Comparison of ENCODE assay signal across 35 cellular contexts in genomic region chr2:66073166-66073565, GRCh38.
"Had no signal": no experiment of that assay in that cellular context is flagged by ENCODE, and none has a peak within 500 bp of the region (broad histone marks: within the 10 kb centered on the region; RNA-seq: fewer than 3 reads in every experiment).

No MANE protein-coding gene starts in this region.

- H3K4me3 Mint-ChIP-seq: activated B cell treated with CpG ODN at 0.5 μM for 24 hours; activated CD4-positive, alpha-beta memory T cell treated with anti-CD3 and anti-CD28 coated beads for 36 hours; activated CD4-positive, alpha-beta T cell treated with anti-CD3 and anti-CD28 coated beads, Interleukin-2, amount 10 ng/mL, durations not matched to agents 24 days and 14 days; activated CD8-positive, alpha-beta T cell treated with anti-CD3 and anti-CD28 coated beads for 36 hours; activated naive CD4-positive, alpha-beta T cell treated with anti-CD3 and anti-CD28 coated beads for 36 hours; activated naive CD8-positive, alpha-beta T cell treated with anti-CD3 and anti-CD28 coated beads for 36 hours; activated T-cell treated with anti-CD3 and anti-CD28 coated beads, Interleukin-2, amount 50 U/mL, for 4 hours; activated T-cell treated with anti-CD3 and anti-CD28 coated beads, Interleukin-2, amount 50 U/mL, for 72 hours; activated T-helper 1 cell treated with anti-CD3 and anti-CD28 coated beads, Interleukin-12 subunit alpha, Interleukin-12 subunit beta, Interleukin-2, Interleukin-4 antibody, amounts not matched to agents 30 ng/mL and 10 ng/mL and 1 ng/mL, durations not matched to agents 14 hours and 24 hours and 36 hours; T-helper 1 cell treated with Interleukin-12 subunit alpha and Interleukin-12 subunit beta and Interleukin-4 antibody, amounts not matched to agents 30 μg/mL and 1 μg/mL, for 36 hours; T-helper 2 cell treated with Interferon-gamma antibody and Interleukin-4, amounts not matched to agents 5 μg/mL and 100 μg/mL, for 36 hours had no signal

- H3K27ac ChIP-seq: adrenal gland, body of pancreas, brain microvascular endothelial cell, breast epithelium, VCaP had no signal

- H3K27ac Mint-ChIP-seq: activated B cell treated with CpG ODN at 0.5 μM for 24 hours; activated CD4-positive, alpha-beta memory T cell treated with anti-CD3 and anti-CD28 coated beads for 36 hours; activated CD4-positive, alpha-beta T cell treated with anti-CD3 and anti-CD28 coated beads, Interleukin-2, amount 10 ng/mL, durations not matched to agents 24 days and 14 days; activated CD8-positive, alpha-beta T cell treated with anti-CD3 and anti-CD28 coated beads for 36 hours; activated naive CD4-positive, alpha-beta T cell treated with anti-CD3 and anti-CD28 coated beads for 36 hours; activated naive CD8-positive, alpha-beta T cell treated with anti-CD3 and anti-CD28 coated beads for 36 hours; activated T-cell treated with anti-CD3 and anti-CD28 coated beads, Interleukin-2, amount 50 U/mL, for 72 hours; activated T-helper 1 cell treated with anti-CD3 and anti-CD28 coated beads, Interleukin-12 subunit alpha, Interleukin-12 subunit beta, Interleukin-2, Interleukin-4 antibody, amounts not matched to agents 30 ng/mL and 10 ng/mL and 1 ng/mL, durations not matched to agents 14 hours and 24 hours and 36 hours; activated T-helper 2 cell treated with anti-CD3 and anti-CD28 coated beads, Interferon-gamma antibody, Interleukin-2, Interleukin-4, amounts not matched to agents 10 μg/mL and 5 μg/mL and 100 μg/mL, durations not matched to agents 14 hours and 24 hours and 36 hours; T-helper 1 cell treated with Interleukin-12 subunit alpha and Interleukin-12 subunit beta and Interleukin-4 antibody, amounts not matched to agents 30 μg/mL and 1 μg/mL, for 36 hours; T-helper 2 cell treated with Interferon-gamma antibody and Interleukin-4, amounts not matched to agents 5 μg/mL and 100 μg/mL, for 36 hours had no signal

- H3K9me3 Mint-ChIP-seq: activated B cell treated with CpG ODN at 0.5 μM for 24 hours; activated CD4-positive, alpha-beta memory T cell treated with anti-CD3 and anti-CD28 coated beads for 36 hours; activated CD4-positive, alpha-beta T cell treated with anti-CD3 and anti-CD28 coated beads, Interleukin-2, amount 10 ng/mL, durations not matched to agents 24 days and 14 days; activated CD8-positive, alpha-beta T cell treated with anti-CD3 and anti-CD28 coated beads for 36 hours; activated naive CD4-positive, alpha-beta T cell treated with anti-CD3 and anti-CD28 coated beads for 36 hours; activated naive CD4-positive, alpha-beta T cell treated with anti-CD3 and anti-CD28 coated beads, Interleukin-2, amount 50 U/mL, for 72 hours; activated naive CD8-positive, alpha-beta T cell treated with anti-CD3 and anti-CD28 coated beads for 36 hours; activated T-cell treated with anti-CD3 and anti-CD28 coated beads, Interleukin-2, amount 50 U/mL, for 4 hours; activated T-cell treated with anti-CD3 and anti-CD28 coated beads, Interleukin-2, amount 50 U/mL, for 72 hours; activated T-helper 1 cell treated with anti-CD3 and anti-CD28 coated beads, Interleukin-12 subunit alpha, Interleukin-12 subunit beta, Interleukin-2, Interleukin-4 antibody, amounts not matched to agents 30 ng/mL and 10 ng/mL and 1 ng/mL, durations not matched to agents 14 hours and 24 hours and 36 hours; activated T-helper 2 cell treated with anti-CD3 and anti-CD28 coated beads, Interferon-gamma antibody, Interleukin-2, Interleukin-4, amounts not matched to agents 10 μg/mL and 5 μg/mL and 100 μg/mL, durations not matched to agents 14 hours and 24 hours and 36 hours; T-helper 1 cell treated with Interleukin-12 subunit alpha and Interleukin-12 subunit beta and Interleukin-4 antibody, amounts not matched to agents 30 μg/mL and 1 μg/mL, for 36 hours; T-helper 2 cell treated with Interferon-gamma antibody and Interleukin-4, amounts not matched to agents 5 μg/mL and 100 μg/mL, for 36 hours had no signal

- H3K36me3 ChIP-seq: adrenal gland, brain microvascular endothelial cell, breast epithelium had no signal

- DNase-seq: activated B cell treated with CpG ODN at 0.5 μM for 24 hours; activated CD4-positive, alpha-beta memory T cell treated with anti-CD3 and anti-CD28 coated beads for 36 hours; activated CD4-positive, alpha-beta T cell treated with anti-CD3 and anti-CD28 coated beads for 4 hours; activated CD4-positive, alpha-beta T cell treated with anti-CD3 and anti-CD28 coated beads, Interleukin-2, amount 10 ng/mL, durations not matched to agents 24 days and 14 days; activated CD4-positive, alpha-beta T cell treated with anti-CD3 and anti-CD28 coated beads, Interleukin-2, amount 50 U/mL, for 1 hour; activated CD4-positive, alpha-beta T cell treated with anti-CD3 and anti-CD28 coated beads, Interleukin-2, amount 50 U/mL, for 4 hours; activated CD4-positive, CD25-positive, alpha-beta regulatory T cell treated with anti-CD3 and anti-CD28 coated beads, Interleukin-2, amount 50 U/mL, for 72 hours; activated CD8-positive, alpha-beta memory T cell treated with anti-CD3 and anti-CD28 coated beads, Interleukin-2, amount 50 U/mL, for 4 hours; activated CD8-positive, alpha-beta T cell treated with anti-CD3 and anti-CD28 coated beads for 36 hours; activated effector memory CD4-positive, alpha-beta T cell treated with anti-CD3 and anti-CD28 coated beads, Interleukin-2, amount 50 U/mL, for 16 hours; activated gamma-delta T cell treated with Interleukin-2 at 50 U/mL for 16 hours; activated naive CD4-positive, alpha-beta T cell; activated naive CD4-positive, alpha-beta T cell treated with anti-CD3 and anti-CD28 coated beads for 36 hours; activated naive CD4-positive, alpha-beta T cell treated with anti-CD3 and anti-CD28 coated beads, Interleukin-2, amount 50 U/mL, for 16 hours; activated naive CD8-positive, alpha-beta T cell treated with anti-CD3 and anti-CD28 coated beads for 36 hours; activated T-cell treated with anti-CD3 and anti-CD28 coated beads for 4 hours; activated T-cell treated with anti-CD3 and anti-CD28 coated beads, Interleukin-2, amount 50 U/mL, for 1 hour; activated T-cell treated with anti-CD3 and anti-CD28 coated beads, Interleukin-2, amount 50 U/mL, for 4 hours; activated T-cell treated with anti-CD3 and anti-CD28 coated beads, Interleukin-2, amount 50 U/mL, for 72 hours; adrenal gland; amniotic stem cell; aorta; body of pancreas; brain microvascular endothelial cell; central memory CD4-positive, alpha-beta T cell; T-helper 1 cell; T-helper 2 cell; T-helper 9 cell had no signal

- H3K4me3 ChIP-seq: adrenal gland, body of pancreas, breast epithelium had no signal

- ATAC-seq: activated CD8-positive, alpha-beta T cell treated with anti-CD3 and anti-CD28 coated beads for 36 hours; activated naive CD4-positive, alpha-beta T cell treated with anti-CD3 and anti-CD28 coated beads, Interleukin-2, amount 50 U/mL, for 72 hours; activated T-cell treated with anti-CD3 and anti-CD28 coated beads, Interleukin-2, amount 50 U/mL, for 4 hours; activated T-cell treated with anti-CD3 and anti-CD28 coated beads, Interleukin-2, amount 50 U/mL, for 72 hours; body of pancreas had no signal

- H3K36me3 Mint-ChIP-seq: activated CD4-positive, alpha-beta memory T cell treated with anti-CD3 and anti-CD28 coated beads for 36 hours; activated naive CD4-positive, alpha-beta T cell treated with anti-CD3 and anti-CD28 coated beads, Interleukin-2, amount 50 U/mL, for 72 hours; activated naive CD8-positive, alpha-beta T cell treated with anti-CD3 and anti-CD28 coated beads for 36 hours had no signal

- H3K4me1 Mint-ChIP-seq: activated B cell treated with CpG ODN at 0.5 μM for 24 hours; activated CD4-positive, alpha-beta T cell treated with anti-CD3 and anti-CD28 coated beads, Interleukin-2, amount 10 ng/mL, durations not matched to agents 24 days and 14 days; activated naive CD8-positive, alpha-beta T cell treated with anti-CD3 and anti-CD28 coated beads for 36 hours had no signal

- H3K27me3 ChIP-seq: adrenal gland, body of pancreas, brain microvascular endothelial cell, breast epithelium had no signal

- H3K9me3 ChIP-seq: adrenal gland, body of pancreas, breast epithelium had no signal

- H3K4me1 ChIP-seq: adrenal gland, breast epithelium had no signal

- H3K27me3 Mint-ChIP-seq: activated B cell treated with CpG ODN at 0.5 μM for 24 hours; activated CD4-positive, alpha-beta memory T cell treated with anti-CD3 and anti-CD28 coated beads for 36 hours; activated CD4-positive, alpha-beta T cell treated with anti-CD3 and anti-CD28 coated beads, Interleukin-2, amount 10 ng/mL, durations not matched to agents 24 days and 14 days; activated CD8-positive, alpha-beta T cell treated with anti-CD3 and anti-CD28 coated beads for 36 hours; activated naive CD8-positive, alpha-beta T cell treated with anti-CD3 and anti-CD28 coated beads for 36 hours had no signal
